In the genomic region with DNA sequence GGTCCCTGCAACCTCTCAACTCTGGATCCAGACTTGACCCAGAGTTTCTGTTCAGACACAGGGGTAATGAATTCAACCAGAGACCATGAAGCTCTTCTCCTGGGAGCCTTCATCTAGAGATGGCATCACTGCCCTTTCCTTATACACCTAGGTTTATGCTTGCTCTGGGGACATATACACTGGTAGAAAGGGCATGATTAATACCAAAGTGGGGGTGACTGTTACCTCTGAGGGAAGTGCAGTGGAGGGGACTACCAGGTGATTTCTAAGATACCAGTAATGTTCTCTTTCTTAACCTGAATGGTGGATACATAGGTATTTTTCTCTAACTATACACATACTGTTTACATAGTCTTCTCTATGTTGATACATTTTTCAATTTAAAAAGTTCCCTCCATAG, we compare ENCODE assay signal across 1 cellular context.
TF ChIP-seq lines count a peak whose summit lies in the region.

No MANE protein-coding gene starts in this region.

TF ChIP-seq in A549, 52 proteins besides CTCF, POLR2A, EP300 and RAD21 (continued from another document):
- TF ChIP-seq ZNF302 (CRISPR knock-in tag; IDR thresholded peaks at IDR 0.05) (no peak), FOSL2 (IDR thresholded peaks at IDR 0.05) (no peak), FOSL2 (CRISPR knock-in tag; IDR thresholded peaks at IDR 0.05) (no peak), TP53 (CRISPR knock-in tag; IDR thresholded peaks at IDR 0.05) (no peak)
